Comparison of ENCODE assay signal across 8 cellular contexts in genomic region chr20:327041-327945, GRCh38. TPM values are rescaled to one million over a fixed set of nuclear protein-coding genes. Genes with fewer than 3 reads are reported as not detected.
A peak's percentile ranks its signal among the peaks of the same experiment; 100 is the strongest.
DNase-seq lines count a peak whose midpoint lies in the region; ATAC-seq, FAIRE-seq and TF ChIP-seq lines count a peak whose summit lies in the region.

No MANE protein-coding gene starts in this region.

- no peak for FAIRE-seq in kidney (lab: Jason Lieb, UNC)

- intact Hi-C loops in kidney (cut with DNase I), result no loop called here

- peak overlapping the region in 1 of 2 donors; percentile 77 for H3K9ac ChIP-seq in kidney (ENCODE audit: low read length in 2 of 2)

- no peaks in the 10 kb centered on the region for H3K27me3 Mint-ChIP-seq in chondrocyte (ENCODE audit: low read depth)

- H3K27ac ChIP-seq in C4-2B (peak overlapping the region; percentile 96), HEK293 (ENCODE audit: extremely low read depth, low read depth, low read length) (peak overlapping the region; percentile 99; the same call in 1 of the 2 replicates), kidney (ENCODE audit: low read depth in 2 of 2, low read length in 2 of 2) (peak overlapping the region; percentile 89)

- H3K4me3 Mint-ChIP-seq in chondrocyte (ENCODE audit: unreplicated experiment), result peak overlapping the region; percentile 85

- H3K9me3 Mint-ChIP-seq in chondrocyte (ENCODE audit: low read depth), result no peaks in the 10 kb centered on the region

- H3K36me3 ChIP-seq in HEK293 (ENCODE audit: control insufficient read depth in 2 of 2, insufficient read depth in 1 of 2, low read length in 2 of 2), result peaks cover 0 to 5% of the 10 kb centered on the region in 2 experiments; a peak in 1 of 3 replicates
- H3K36me3 ChIP-seq in kidney (ENCODE audit: control insufficient read depth in 1 of 2, insufficient read depth in 2 of 2, low read length in 2 of 2), result peaks cover 0 to 5% of the 10 kb centered on the region in 2 donors

- peaks cover 11% of the 10 kb centered on the region for H3K4me1 ChIP-seq in HEK293 (ENCODE audit: control insufficient read depth, insufficient read depth, low read length)
- H3K4me1 ChIP-seq in kidney (ENCODE audit: control insufficient read depth in 1 of 2, insufficient read depth in 1 of 2, low read depth in 1 of 2, low read length in 2 of 2), result peaks cover 5 to 12% of the 10 kb centered on the region in 2 donors

- POLR2A ChIA-PET in HEK293 (lab: Yijun Ruan, JAX), result interaction anchor here (1.4 kb wide), 1 partner anchor 20 kb away, joined by 7 read pairs; the partner anchor contains the start of gene NRSN2

- H3K4me1 Mint-ChIP-seq in chondrocyte (ENCODE audit: low read depth), result peaks cover 38% of the 10 kb centered on the region

- peak overlapping the region; percentile 35 for H3K4me3 ChIP-seq in HEK293 (ENCODE audit: low read depth, low read length)
- H3K4me3 ChIP-seq in kidney (ENCODE audit: low read length in 2 of 2), result peak overlapping the region; percentile 58 to 72

- peak overlapping the region; percentile 82 for H3K27ac Mint-ChIP-seq in chondrocyte (ENCODE audit: unreplicated experiment)

- TF ChIP-seq CTCF in C4-2B (conservative IDR thresholded peaks at IDR 0.05), result no peak
- no peak for TF ChIP-seq CTCF in HEK293 (tag by site-specific recombination; IDR thresholded peaks at IDR 0.05)
- no peak for TF ChIP-seq CTCF in chondrocyte (IDR thresholded peaks at IDR 0.05)
- TF ChIP-seq CTCF in kidney (IDR thresholded peaks at IDR 0.05; ENCODE audit: borderline replicate concordance, extremely low read depth, insufficient read depth), result no peak

- H3K36me3 Mint-ChIP-seq in chondrocyte (ENCODE audit: low read depth), result no peaks in the 10 kb centered on the region

- DNase-seq in NCI-H345 treated with DMSO at 0.1 percent for 48 hours (lab: John Stamatoyannopoulos, UW; ENCODE audit: unreplicated experiment) (peak; percentile 88), chondrocyte (ENCODE audit: low spot score) (no peak), kidney (peak; percentile 97)
- peak; percentile 69 to 71 for DNase-seq in activated CD4-positive, alpha-beta T cell treated with anti-CD3 and anti-CD28 coated beads for 4 hours
- DNase-seq in stimulated activated CD4-positive, alpha-beta T cell treated with anti-CD3 and anti-CD28 coated beads, Interleukin-12 subunit alpha, Interleukin-12 subunit beta, amount 100 ng/mL, for 48 hours (ENCODE audit: low read depth in 2 of 3, low spot score in 1 of 3), result peak in 2 of 3 donors; percentile 54 to 64

- CTCF ChIA-PET in HEK293 (lab: Yijun Ruan, JAX), result interaction anchor here (0.6 to 0.8 kb wide), 2 partner anchors 38 to 63 kb away, joined by 3 to 4 read pairs; no protein-coding TSS in a partner anchor

- no peak for ATAC-seq in GM19035 (IDR thresholded peaks at IDR 0.05; ENCODE audit: unreplicated experiment)

- H3K9me3 ChIP-seq in HEK293 (ENCODE audit: control insufficient read depth, insufficient read depth, low read depth, low read length) (no peaks in the 10 kb centered on the region), kidney (ENCODE audit: control insufficient read depth in 1 of 2, low read length in 2 of 2) (no peaks in the 10 kb centered on the region)

TF ChIP-seq in HEK293, 187 proteins besides CTCF, POLR2A, EP300 and RAD21 (continues in another document):
- TF ChIP-seq ZFP69B (tag by site-specific recombination; IDR thresholded peaks at IDR 0.05), result peak; percentile 99
- peak; percentile 37 for TF ChIP-seq ZBTB11 (tag by site-specific recombination; conservative IDR thresholded peaks at IDR 0.05; ENCODE audit: low read depth)
- TF ChIP-seq ZNF404 (tag by site-specific recombination; IDR thresholded peaks at IDR 0.05), result no peak
- TF ChIP-seq ZBTB48 (tag by site-specific recombination; IDR thresholded peaks at IDR 0.05), result 0 out of 2 replicates have a peak, but pooled peaks have one; percentile 26
- peak; percentile 65; the same call in 1 of the 2 replicates for TF ChIP-seq ZNF76 (tag by site-specific recombination; IDR thresholded peaks at IDR 0.05; ENCODE audit: borderline replicate concordance, low read depth)
- TF ChIP-seq ZBTB17 (tag by site-specific recombination; IDR thresholded peaks at IDR 0.05), result peak; percentile 72
- no peak for TF ChIP-seq ZNF610 (tag by site-specific recombination; IDR thresholded peaks at IDR 0.05; ENCODE audit: borderline replicate concordance)
- TF ChIP-seq SP3 (tag by site-specific recombination; IDR thresholded peaks at IDR 0.05), result peak; percentile 99
- no peak for TF ChIP-seq GLI4 (tag by site-specific recombination; IDR thresholded peaks at IDR 0.05)
- no peak for TF ChIP-seq ZNF169 (tag by site-specific recombination; IDR thresholded peaks at IDR 0.05)
- peak; percentile 89 for TF ChIP-seq SP7 (tag by site-specific recombination; IDR thresholded peaks at IDR 0.05)
- TF ChIP-seq ZNF140 (tag by site-specific recombination; IDR thresholded peaks at IDR 0.05), result no peak
- no peak for TF ChIP-seq ZNF394 (tag by site-specific recombination; IDR thresholded peaks at IDR 0.05; ENCODE audit: borderline replicate concordance)
- TF ChIP-seq ZBTB26 (tag by site-specific recombination; optimal IDR thresholded peaks at IDR 0.05), result peak; percentile 76
- TF ChIP-seq YY2 (tag by site-specific recombination; IDR thresholded peaks at IDR 0.05), result no peak
- peak; percentile 85 for TF ChIP-seq ZFHX2 (tag by site-specific recombination; conservative IDR thresholded peaks at IDR 0.05)
- peak; percentile 68; the same call in 1 of the 2 replicates for TF ChIP-seq ZBTB7A (tag by site-specific recombination; IDR thresholded peaks at IDR 0.05; ENCODE audit: low read depth)
- TF ChIP-seq ZNF521 (tag by site-specific recombination; IDR thresholded peaks at IDR 0.05), result no peak
- TF ChIP-seq KLF9 (tag by site-specific recombination; IDR thresholded peaks at IDR 0.05; ENCODE audit: low read depth), result peak; percentile 99
- no peak for TF ChIP-seq ZNF202 (tag by site-specific recombination; IDR thresholded peaks at IDR 0.05; ENCODE audit: borderline replicate concordance)
- no peak for TF ChIP-seq ZNF248 (tag by site-specific recombination; IDR thresholded peaks at IDR 0.05)
- TF ChIP-seq ZNF112 (tag by site-specific recombination; IDR thresholded peaks at IDR 0.05), result no peak
- no peak for TF ChIP-seq YY1 (tag by site-specific recombination; IDR thresholded peaks at IDR 0.05)
- peak; percentile 22 for TF ChIP-seq ZNF366 (tag by site-specific recombination; conservative IDR thresholded peaks at IDR 0.05)
- TF ChIP-seq SETDB1 (IDR thresholded peaks at IDR 0.05; ENCODE audit: insufficient read length, low read length), result no peak
- TF ChIP-seq ZNF747 (tag by site-specific recombination; IDR thresholded peaks at IDR 0.05), result no peak
- TF ChIP-seq KLF16 (tag by site-specific recombination; IDR thresholded peaks at IDR 0.05), result peak; percentile 92
- TF ChIP-seq ZNF561 (tag by site-specific recombination; IDR thresholded peaks at IDR 0.05; ENCODE audit: borderline replicate concordance), result peak; percentile 88
- TF ChIP-seq ZNF211 (tag by site-specific recombination; IDR thresholded peaks at IDR 0.05; ENCODE audit: low read depth), result no peak

RNA-seq across cellular contexts. Expression of gene SOX12, which starts 1.9 kb away (rescaled TPM):
- total RNA-seq in chondrocyte (34.3 to 40.4 TPM (median 39.6 TPM) in 3 replicates), kidney (12.7 TPM)
- polyA plus RNA-seq in kidney (ENCODE audit: insufficient read depth, low read depth, low replicate concordance), result 11.3 TPM

RNA-seq across cellular contexts. Expression of gene NRSN2, which starts 19.6 kb away (rescaled TPM):
- total RNA-seq in chondrocyte, result 72.1 to 77.1 TPM (median 73.2 TPM) in 3 replicates
- total RNA-seq in kidney, result 48.1 TPM
- polyA plus RNA-seq in kidney (ENCODE audit: insufficient read depth, low read depth, low replicate concordance), result 50.0 TPM

RNA-seq across cellular contexts. Expression of gene ZCCHC3, which starts 29.9 kb away (rescaled TPM):
- total RNA-seq in chondrocyte (17.2 to 18.6 TPM (median 17.4 TPM) in 3 replicates), kidney (16.4 TPM)
- 12.8 TPM for polyA plus RNA-seq in kidney (ENCODE audit: insufficient read depth, low read depth, low replicate concordance)

RNA-seq across cellular contexts. Expression of gene C20orf96, which starts 36.7 kb away (rescaled TPM):
- total RNA-seq in chondrocyte (10.8 to 12.1 TPM (median 11.1 TPM) in 3 replicates), kidney (9.4 TPM)
- polyA plus RNA-seq in kidney (ENCODE audit: insufficient read depth, low read depth, low replicate concordance), result 12.5 TPM

RNA-seq across cellular contexts. Expression of gene TRIB3, which starts 53.3 kb away (rescaled TPM):
- total RNA-seq in chondrocyte (7.0 to 141 TPM (median 137 TPM) in 3 replicates), kidney (11.6 TPM)
- 4.3 TPM for polyA plus RNA-seq in kidney (ENCODE audit: insufficient read depth, low read depth, low replicate concordance)
